In genomic region chr19:18232540-18233223, GRCh38 we compare ENCODE assay signal across 8 cellular contexts. TPM values are rescaled to one million over a fixed set of nuclear protein-coding genes. Genes with fewer than 3 reads are reported as not detected.
A peak's percentile ranks its signal among the peaks of the same experiment; 100 is the strongest.
DNase-seq lines count a peak whose midpoint lies in the region; TF ChIP-seq lines count a peak whose summit lies in the region.

No MANE protein-coding gene starts in this region.

- H3K9me3 ChIP-seq in BLaER1 (no peaks in the 10 kb centered on the region), prostate gland (no peaks in the 10 kb centered on the region)

- DNase-seq in SHP77 (lab: John Stamatoyannopoulos, UW) (peak; percentile 71 to 80), MCF 10A (ENCODE audit: unreplicated experiment) (no peak), GM13977 (ENCODE audit: low spot score) (no peak), GF-D8 (lab: John Stamatoyannopoulos, UW) (no peak), prostate gland (ENCODE audit: low spot score) (no peak)

- H3K9me3 Mint-ChIP-seq in MCF 10A (ENCODE audit: unreplicated experiment) = no peaks in the 10 kb centered on the region

- peaks cover 42% of the 10 kb centered on the region for H3K27me3 Mint-ChIP-seq in MCF 10A (ENCODE audit: insufficient read depth, unreplicated experiment)

- H3K36me3 Mint-ChIP-seq in MCF 10A (ENCODE audit: insufficient read depth, unreplicated experiment) = no peaks in the 10 kb centered on the region

- H3K27me3 ChIP-seq in BLaER1 (no peaks in the 10 kb centered on the region), prostate gland (replicated peaks; ENCODE audit: insufficient read depth) (peaks cover 10% of the 10 kb centered on the region)

- peak overlapping the region; percentile 88 for H3K4me2 ChIP-seq in BLaER1

- WGBS in prostate gland = 7% methylated on average over 36 of the region's 46 CpGs

- 0 out of 2 replicates have a peak, but pooled peaks have one; percentile 1 for TF ChIP-seq CTCF in GM12875 (IDR thresholded peaks at IDR 0.05; ENCODE audit: borderline replicate concordance, insufficient read depth, low read depth, low read length)
- TF ChIP-seq CTCF in MCF 10A (IDR thresholded peaks at IDR 0.05; ENCODE audit: unreplicated experiment) = no peak
- TF ChIP-seq CTCF in GM13977 (IDR thresholded peaks at IDR 0.05; ENCODE audit: extremely low read depth, insufficient read depth, missing control alignments) = no peak
- TF ChIP-seq CTCF in prostate gland (IDR thresholded peaks at IDR 0.05) = no peak

- no peak overlapping the region for H3K4me3 Mint-ChIP-seq in MCF 10A (ENCODE audit: unreplicated experiment)

- TF ChIP-seq POLR2A in prostate gland (IDR thresholded peaks at IDR 0.05) = no peak

- peaks cover 43% of the 10 kb centered on the region for H3K4me1 ChIP-seq in BLaER1
- no peaks in the 10 kb centered on the region for H3K4me1 ChIP-seq in prostate gland (replicated peaks)

- intact Hi-C loops in MCF 10A (cut with micrococcal nuclease) = no loop called here
- intact Hi-C loops in prostate gland (cut with DNase I) = no loop called here

- H3K27ac ChIP-seq in BLaER1 (no peak overlapping the region; the same call in 1 of the 2 replicates), prostate gland (no peak overlapping the region)

- in situ Hi-C loops in GM13977 (cut with MboI; ENCODE audit: low pct_unique_long_range_greater_than_20kb, low sequenced_read_pairs, unreplicated experiment) = no loop called here

- BruUV-seq in MCF 10A (replicated peaks; lab: Mats Ljungman, UMichigan) = no TSS peak

- H3K36me3 ChIP-seq in BLaER1 = no peaks in the 10 kb centered on the region
- no peaks in the 10 kb centered on the region for H3K36me3 ChIP-seq in prostate gland

- CTCF ChIA-PET in MCF 10A (lab: Yijun Ruan, JAX) = interaction anchor here (0.5 to 2.5 kb wide), 6 partner anchors 14 to 736 kb away, joined by 3 to 13 read pairs (median 3); partner anchors contain the start of gene MAST3

- no peak overlapping the region for H3K27ac Mint-ChIP-seq in MCF 10A (ENCODE audit: low read depth, unreplicated experiment)

- POLR2A ChIA-PET in MCF 10A (lab: Yijun Ruan, JAX) = interaction anchor here (0.6 kb wide), 1 partner anchor 60 kb away, joined by 4 read pairs; no protein-coding TSS in a partner anchor

- no peak overlapping the region for H3K9ac ChIP-seq in BLaER1

- no peaks in the 10 kb centered on the region for H3K4me1 Mint-ChIP-seq in MCF 10A (ENCODE audit: insufficient read depth, unreplicated experiment)

- H4K20me1 ChIP-seq in BLaER1 = no peaks in the 10 kb centered on the region

- H3K4me3 ChIP-seq in BLaER1 (no peak overlapping the region), GM12875 (ENCODE audit: low read depth, low read length) (no peak overlapping the region), iPS-11a (ENCODE audit: low read depth, low read length) (peak overlapping the region; percentile 54), prostate gland (no peak overlapping the region)

RNA-seq across cellular contexts. Expression of gene PDE4C, which starts 6.4 kb away (rescaled TPM):
- total RNA-seq in MCF 10A (2022) (0.42 and 0.54 TPM in 2 replicates), prostate gland (1 to 10 TPM in 1 of 2 donors, under 1 TPM in 1; 0.27 to 1.6 TPM)

RNA-seq across cellular contexts. Expression of gene RAB3A, which starts 28.8 kb away (rescaled TPM):
- total RNA-seq in MCF 10A (2022) (0.68 and 0.81 TPM in 2 replicates), prostate gland (1 to 10 TPM; 2.5 to 6.0 TPM)

RNA-seq across cellular contexts. Expression of gene MPV17L2, which starts 39.7 kb away (rescaled TPM):
- total RNA-seq in MCF 10A (2022) = 12.9 and 15.4 TPM in 2 replicates
- 10 to 100 TPM in 1 of 2 donors, 1 to 10 TPM in 1; 8.5 to 21.1 TPM for total RNA-seq in prostate gland

RNA-seq across cellular contexts. Expression of gene IQCN, which starts 41.6 kb away (rescaled TPM):
- total RNA-seq in MCF 10A (2022) = 0.26 and 0.42 TPM in 2 replicates
- total RNA-seq in prostate gland = 10 to 100 TPM in 1 of 2 donors, 1 to 10 TPM in 1; 4.1 to 19.5 TPM

RNA-seq across cellular contexts. Expression of gene JUND, which starts 48.7 kb away (rescaled TPM):
- total RNA-seq in MCF 10A (2022) = 120 and 123 TPM in 2 replicates
- 100 to 1,000 TPM; 521 to 844 TPM for total RNA-seq in prostate gland

Comparison
In these comparisons a context has a peak if more than half of its experiments do, and no peak if none do; other contexts are left out.
1. DNase-seq: peak in SHP77 (2 of 2); none in MCF 10A (single experiment), GM13977 (single experiment), GF-D8 (single experiment) and prostate gland (single experiment).